Comparison of ENCODE assay signal across 11 cellular contexts in genomic region chrX:24294619-24295018, GRCh38. TPM values are rescaled to one million over a fixed set of nuclear protein-coding genes. Genes with fewer than 3 reads are reported as not detected.
DNase-seq lines count a peak whose midpoint lies in the region; ATAC-seq and TF ChIP-seq lines count a peak whose summit lies in the region.
"Had no signal": no experiment of that assay in that cellular context is flagged by ENCODE, and none has a peak within 500 bp of the region (broad histone marks: within the 10 kb centered on the region; RNA-seq: fewer than 3 reads in every experiment).

No MANE protein-coding gene starts in this region.

- no peak overlapping the region for H3K4me2 ChIP-seq in DND-41 (ENCODE audit: insufficient read depth, low read length)
- H3K4me2 ChIP-seq: KMS-11 had no signal

- TF ChIP-seq POLR2A in breast epithelium (IDR thresholded peaks at IDR 0.05), result no peak

- peaks cover 5% of the 10 kb centered on the region for H3K27me3 Mint-ChIP-seq in activated CD4-positive, alpha-beta memory T cell treated with anti-CD3 and anti-CD28 coated beads, Interleukin-2, amount 10 ng/mL, durations not matched to agents 7 days and 5 days

- H3K4me3 Mint-ChIP-seq in activated CD4-positive, alpha-beta memory T cell treated with anti-CD3 and anti-CD28 coated beads, Interleukin-2, amount 10 ng/mL, durations not matched to agents 7 days and 5 days, result no peak overlapping the region

- H3K27me3 ChIP-seq in DND-41 (ENCODE audit: insufficient read depth, low read length, poor library complexity) (no peaks in the 10 kb centered on the region), breast epithelium (peaks cover 0 to 47% of the 10 kb centered on the region in 2 donors)

- no peaks in the 10 kb centered on the region for H3K4me1 ChIP-seq in DND-41 (ENCODE audit: insufficient read depth, low read length)
- no peaks in the 10 kb centered on the region for H3K4me1 ChIP-seq in breast epithelium

- H3K27ac ChIP-seq in DND-41 (ENCODE audit: low read length) (no peak overlapping the region), coronary artery (no peak overlapping the region), breast epithelium (no peak overlapping the region)
- H3K27ac ChIP-seq: KMS-11, skin epidermis had no signal

- ATAC-seq in DND-41 (ENCODE audit: insufficient read depth, low read depth), result no peak

- H4K20me1 ChIP-seq in DND-41 (ENCODE audit: insufficient read depth, low read length), result no peaks in the 10 kb centered on the region

- TF ChIP-seq CTCF in DND-41 (IDR thresholded peaks at IDR 0.05; ENCODE audit: borderline replicate concordance, extremely low read depth, low read length, poor library complexity, severe bottlenecking), result peak; percentile 18
- TF ChIP-seq CTCF in coronary artery (IDR thresholded peaks at IDR 0.05), result no peak
- TF ChIP-seq CTCF in breast epithelium (IDR thresholded peaks at IDR 0.05), result no peak

- no peaks in the 10 kb centered on the region for H3K9me3 Mint-ChIP-seq in activated CD4-positive, alpha-beta memory T cell treated with anti-CD3 and anti-CD28 coated beads, Interleukin-2, amount 10 ng/mL, durations not matched to agents 7 days and 5 days

- CTCF ChIA-PET in activated CD4-positive, alpha-beta memory T cell treated with anti-CD3 and anti-CD28 coated beads, Interleukin-2, amount 10 ng/mL, durations not matched to agents 7 days and 5 days (lab: Charles Lee), result interaction anchor here (0.6 to 1.2 kb wide), 3 partner anchors 12 to 226 kb away, joined by 3 read pairs; no protein-coding TSS in a partner anchor

- DNase-seq in DND-41, result peak; percentile 6
- DNase-seq in HT1080 (ENCODE audit: low read depth), result peak; percentile 28
- peak; percentile 22 for DNase-seq in activated CD4-positive, alpha-beta memory T cell treated with anti-CD3 and anti-CD28 coated beads, Interleukin-2, amount 10 ng/mL, durations not matched to agents 7 days and 5 days
- peak; percentile 47 for DNase-seq in left kidney (ENCODE audit: low read depth, low spot score)
- no peak for DNase-seq in T1000 (lab: John Stamatoyannopoulos, UW)
- no peak for DNase-seq in coronary artery (ENCODE audit: low spot score)
- DNase-seq in breast epithelium (ENCODE audit: low spot score in 2 of 2), result no peak
- DNase-seq in DMS153 (lab: John Stamatoyannopoulos, UW), result no peak

- intact Hi-C loops in breast epithelium (cut with DNase I; ENCODE audit: low total_unique reads), result no loop called here

- no peaks in the 10 kb centered on the region for H3K36me3 Mint-ChIP-seq in activated CD4-positive, alpha-beta memory T cell treated with anti-CD3 and anti-CD28 coated beads, Interleukin-2, amount 10 ng/mL, durations not matched to agents 7 days and 5 days (ENCODE audit: low read depth)

- no peak overlapping the region for H3K4me3 ChIP-seq in DND-41 (ENCODE audit: low read depth in 1 of 2, low read length in 2 of 2)
- no peak overlapping the region for H3K4me3 ChIP-seq in coronary artery
- H3K4me3 ChIP-seq in breast epithelium, result no peak overlapping the region
- H3K4me3 ChIP-seq: skin epidermis had no signal

- H3K9me3 ChIP-seq in DND-41 (ENCODE audit: insufficient read depth, low read length, severe bottlenecking), result no peaks in the 10 kb centered on the region
- no peaks in the 10 kb centered on the region for H3K9me3 ChIP-seq in breast epithelium

- no peak overlapping the region for H2AFZ ChIP-seq in DND-41 (ENCODE audit: low read depth, low read length)

- no peaks in the 10 kb centered on the region for H3K4me1 Mint-ChIP-seq in activated CD4-positive, alpha-beta memory T cell treated with anti-CD3 and anti-CD28 coated beads, Interleukin-2, amount 10 ng/mL, durations not matched to agents 7 days and 5 days

- H3K27ac Mint-ChIP-seq in activated CD4-positive, alpha-beta memory T cell treated with anti-CD3 and anti-CD28 coated beads, Interleukin-2, amount 10 ng/mL, durations not matched to agents 7 days and 5 days, result no peak overlapping the region

- H3K36me3 ChIP-seq in DND-41 (ENCODE audit: insufficient read depth, low read length) (no peaks in the 10 kb centered on the region), breast epithelium (no peaks in the 10 kb centered on the region)

- POLR2A ChIA-PET in activated CD4-positive, alpha-beta memory T cell treated with anti-CD3 and anti-CD28 coated beads, Interleukin-2, amount 10 ng/mL, durations not matched to agents 7 days and 5 days (lab: Charles Lee), result no interaction called here

- H3K79me2 ChIP-seq in DND-41 (ENCODE audit: insufficient read depth, low read length), result no peaks in the 10 kb centered on the region

- H3K9ac ChIP-seq in DND-41 (ENCODE audit: low read depth, low read length), result no peak overlapping the region
- H3K9ac ChIP-seq: KMS-11 had no signal

RNA-seq across cellular contexts. Expression of gene SUPT20HL2, which starts 19.2 kb away (rescaled TPM):
- total RNA-seq in HT1080 (2014; rRNA removed; shearing (Covaris generic)), result not detected in 2 replicates
- not detected in 2 replicates for polyA plus RNA-seq in HT1080 (2015; cell fraction: cytosol; rRNA removed)
- not detected in 2 replicates for polyA plus RNA-seq in HT1080 (2015; cell fraction: nucleus; rRNA removed)
- not detected for total RNA-seq in activated CD4-positive, alpha-beta memory T cell treated with anti-CD3 and anti-CD28 coated beads, Interleukin-2, amount 10 ng/mL, durations not matched to agents 7 days and 5 days
- not detected for total RNA-seq in breast epithelium
- total RNA-seq: activated CD8-positive, alpha-beta memory T cell treated with anti-CD3 and anti-CD28 coated beads for 36 hours had no signal

Comparison
In these comparisons a context has a peak if more than half of its experiments do, and no peak if none do; other contexts are left out.
1. DNase-seq: peak in DND-41 (single experiment), HT1080 (single experiment), activated CD4-positive, alpha-beta memory T cell treated with anti-CD3 and anti-CD28 coated beads, Interleukin-2, amount 10 ng/mL, durations not matched to agents 7 days and 5 days (single experiment) and left kidney (single experiment); none in T1000 (single experiment), coronary artery (single experiment), breast epithelium (0 of 2) and DMS153 (single experiment).